Comparison of ENCODE assay signal across 14 cellular contexts in genomic region chr1:212401838-212402582, GRCh38. TPM values are rescaled to one million over a fixed set of nuclear protein-coding genes. Genes with fewer than 3 reads are reported as not detected.
DNase-seq lines count a peak whose midpoint lies in the region; ATAC-seq and TF ChIP-seq lines count a peak whose summit lies in the region.
"Had no signal": no experiment of that assay in that cellular context is flagged by ENCODE, and none has a peak within 500 bp of the region (broad histone marks: within the 10 kb centered on the region; RNA-seq: fewer than 3 reads in every experiment).

No MANE protein-coding gene starts in this region.

- H2AFZ ChIP-seq in GM23248: no peak overlapping the region

- no peak overlapping the region for H3K4me2 ChIP-seq in GM23248 (ENCODE audit: unreplicated experiment)

- H3K9ac ChIP-seq in GM23248: no peak overlapping the region

- H3K27me3 ChIP-seq in GM23248 (replicated peaks; ENCODE audit: insufficient read depth): no peaks in the 10 kb centered on the region
- H3K27me3 ChIP-seq: ascending aorta, spleen had no signal

- 70 to 71% methylated on average over 7 of the region's 7 CpGs for WGBS in GM23248 (ENCODE audit: low coverage in 1 of 2, low lambda C conversion rate in 2 of 2, missing lambda C conversion rate in 2 of 2), 2 experiments

- H3K36me3 ChIP-seq in GM23248 (ENCODE audit: low read depth): no peaks in the 10 kb centered on the region

- DNase-seq in GM23248: peak; percentile 62
- no peak for DNase-seq in RWPE1 (ENCODE audit: low spot score)
- peak; percentile 33 for DNase-seq in renal cortical epithelial cell (ENCODE audit: low read depth)
- no peak for DNase-seq in stimulated activated CD4-positive, alpha-beta T cell treated with anti-CD3 and anti-CD28 coated beads, Interleukin-4, amount 100 ng/mL, for 1 hour
- no peak for DNase-seq in left colon
- DNase-seq: NCI-H1105 treated with DMSO at 0.1 percent for 48 hours, NCI-H446, nucleus accumbens, spleen, substantia nigra had no signal

- CTCF ChIA-PET in RWPE1 (lab: Yijun Ruan, JAX): interaction anchor here (0.8 kb wide), 1 partner anchor 106 kb away, joined by 5 read pairs; no protein-coding TSS in a partner anchor

- H4K20me1 ChIP-seq in GM23248 (ENCODE audit: insufficient read depth): no peaks in the 10 kb centered on the region

- no peak overlapping the region for H3K4me3 ChIP-seq in GM23248
- H3K4me3 ChIP-seq: ascending aorta, spleen had no signal

- peaks cover 15% of the 10 kb centered on the region; the same call in 1 of the 2 replicates for H3F3A ChIP-seq in GM23248 (ENCODE audit: insufficient read depth)

- intact Hi-C loops in left colon (cut with DNase I, micrococcal nuclease): no loop called here

- H3K9me3 ChIP-seq in GM23248 (ENCODE audit: low read depth): no peaks in the 10 kb centered on the region

- H3K27ac ChIP-seq in GM23248: peak overlapping the region; percentile 5; the same call in 1 of the 2 replicates
- peak overlapping the region; percentile 79 for H3K27ac ChIP-seq in RWPE1
- H3K27ac ChIP-seq: ascending aorta, spleen had no signal

- ATAC-seq in esophagus mucosa: peak; percentile 68
- no peak for ATAC-seq in HG03039 (IDR thresholded peaks at IDR 0.05; ENCODE audit: unreplicated experiment)
- no peak for ATAC-seq in left colon
- ATAC-seq: HepG2 had no signal

- no peak for TF ChIP-seq CTCF in RWPE1 (conservative IDR thresholded peaks at IDR 0.05; ENCODE audit: low read depth)

- in situ Hi-C loops in GM23248 (cut with MboI): no loop called here

- no peaks in the 10 kb centered on the region for H3K79me2 ChIP-seq in GM23248 (ENCODE audit: insufficient read depth)

- no peaks in the 10 kb centered on the region; the same call in 1 of the 2 replicates for H3K4me1 ChIP-seq in GM23248 (ENCODE audit: insufficient read depth)
- H3K4me1 ChIP-seq: ascending aorta, spleen had no signal

- POLR2A ChIA-PET in RWPE1 (lab: Yijun Ruan, JAX; ENCODE audit: low non-redundant PET): no interaction called here

- H3K9me2 ChIP-seq in GM23248 (ENCODE audit: insufficient read depth): no peaks in the 10 kb centered on the region

RNA-seq across cellular contexts. Expression of gene PACC1, which starts 12.7 kb away (rescaled TPM):
- 4.4 and 6.9 TPM in 2 replicates for total RNA-seq in GM23248 (2014; rRNA removed; shearing (Covaris generic))
- polyA plus RNA-seq in GM23248 (2016; fragmentation: Nextera tagmentation; extraction: Ambion mirVana): 4.7 and 5.4 TPM in 2 replicates
- total RNA-seq in esophagus mucosa: 5.7 TPM
- total RNA-seq in renal cortical epithelial cell: 9.7 and 21.2 TPM in 2 replicates
- 1 to 10 TPM; 2.8 to 2.9 TPM for total RNA-seq in left colon

RNA-seq across cellular contexts. Expression of gene NENF, which starts 30.7 kb away (rescaled TPM):
- 63.2 and 86.9 TPM in 2 replicates for total RNA-seq in GM23248 (2014; rRNA removed; shearing (Covaris generic))
- 160 and 162 TPM in 2 replicates for polyA plus RNA-seq in GM23248 (2016; fragmentation: Nextera tagmentation; extraction: Ambion mirVana)
- 40.9 TPM for total RNA-seq in esophagus mucosa
- total RNA-seq in renal cortical epithelial cell: 31.1 and 54.7 TPM in 2 replicates
- total RNA-seq in left colon: 10 to 100 TPM; 26.6 to 38.7 TPM

Comparison
In these comparisons a context has a peak if more than half of its experiments do, and no peak if none do; other contexts are left out.
1. DNase-seq: peak in GM23248 (single experiment) and renal cortical epithelial cell (single experiment); none in RWPE1 (single experiment), stimulated activated CD4-positive, alpha-beta T cell treated with anti-CD3 and anti-CD28 coated beads, Interleukin-4, amount 100 ng/mL, for 1 hour (single experiment) and left colon (0 of 2).